17 cellular contexts compared by ENCODE assay signal in genomic region chr4:17490575-17491059, GRCh38. TPM values are rescaled to one million over a fixed set of nuclear protein-coding genes. Genes with fewer than 3 reads are reported as not detected.
DNase-seq lines count a peak whose midpoint lies in the region; ATAC-seq lines count a peak whose summit lies in the region.
"Had no signal": no experiment of that assay in that cellular context is flagged by ENCODE, and none has a peak within 500 bp of the region (broad histone marks: within the 10 kb centered on the region; RNA-seq: fewer than 3 reads in every experiment).

No MANE protein-coding gene starts in this region.

- peaks cover 12% of the 10 kb centered on the region; the same call in 1 of the 2 replicates for H4K20me1 ChIP-seq in BLaER1
- no peaks in the 10 kb centered on the region for H4K20me1 ChIP-seq in GM23248 (ENCODE audit: insufficient read depth)

- H3K4me1 Mint-ChIP-seq in T-helper 17 cell: peaks cover 5% of the 10 kb centered on the region

- H3K9me3 ChIP-seq in BLaER1: no peaks in the 10 kb centered on the region
- H3K9me3 ChIP-seq in T-helper 17 cell (ENCODE audit: control insufficient read depth, low read length, poor library complexity, severe bottlenecking): no peaks in the 10 kb centered on the region
- no peaks in the 10 kb centered on the region for H3K9me3 ChIP-seq in GM23248 (ENCODE audit: low read depth)
- H3K9me3 ChIP-seq: thoracic aorta had no signal

- no peaks in the 10 kb centered on the region for H3K9me2 ChIP-seq in GM23248 (ENCODE audit: insufficient read depth)

- H2BK120ac ChIP-seq in mesendoderm (ENCODE audit: low read depth, low read length): no peak overlapping the region

- no peak overlapping the region for H2BK15ac ChIP-seq in mesendoderm (replicated peaks; ENCODE audit: low read depth)

- no peaks in the 10 kb centered on the region for H3K27me3 Mint-ChIP-seq in T-helper 17 cell
- H3K27me3 Mint-ChIP-seq: T-cell had no signal

- H3K27me3 ChIP-seq in BLaER1 (no peaks in the 10 kb centered on the region), mesendoderm (ENCODE audit: insufficient read depth, low read length, poor library complexity) (no peaks in the 10 kb centered on the region), GM23248 (replicated peaks; ENCODE audit: insufficient read depth) (no peaks in the 10 kb centered on the region)

- no peak overlapping the region for H3K4ac ChIP-seq in mesendoderm (ENCODE audit: low read depth, low read length)

- H3K4me2 ChIP-seq in BLaER1: peak overlapping the region; percentile 59
- no peak overlapping the region for H3K4me2 ChIP-seq in mesendoderm (ENCODE audit: low read length)
- no peak overlapping the region for H3K4me2 ChIP-seq in GM23248 (ENCODE audit: unreplicated experiment)
- H3K4me2 ChIP-seq: PC-9 had no signal

- peak overlapping the region; percentile 16 for H3K27ac Mint-ChIP-seq in T-helper 17 cell
- H3K27ac Mint-ChIP-seq: mesothelial cell of epicardium, T-cell had no signal

- H3F3A ChIP-seq in GM23248 (ENCODE audit: insufficient read depth): no peaks in the 10 kb centered on the region

- H3K9ac ChIP-seq in BLaER1 (0 out of 2 replicates have a peak overlapping the region, but pooled peaks have one; percentile 28), mesendoderm (ENCODE audit: low read length) (no peak overlapping the region), GM23248 (no peak overlapping the region)

- no peak overlapping the region for H3K56ac ChIP-seq in mesendoderm (ENCODE audit: low read length)

- H3K79me1 ChIP-seq in mesendoderm (ENCODE audit: low read length): no peaks in the 10 kb centered on the region

- H3K36me3 ChIP-seq in BLaER1 (peaks cover 95% of the 10 kb centered on the region), mesendoderm (ENCODE audit: control insufficient read depth, insufficient read depth, low read length) (peaks cover 4% of the 10 kb centered on the region), GM23248 (ENCODE audit: low read depth) (peaks cover 8% of the 10 kb centered on the region; the same call in 1 of the 2 replicates)

- no peak overlapping the region for H3K4me3 Mint-ChIP-seq in T-helper 17 cell
- H3K4me3 Mint-ChIP-seq: mesothelial cell of epicardium, T-cell had no signal

- peak; percentile 69 for DNase-seq in Jurkat, Clone E6-1 (ENCODE audit: low read depth, low spot score)
- DNase-seq in T-helper 17 cell: no peak
- peak; percentile 4 for DNase-seq in mesendoderm
- DNase-seq in GM23248: no peak
- DNase-seq in amygdala (lab: John Stamatoyannopoulos, UW): no peak
- DNase-seq in H4 (ENCODE audit: low spot score): no peak
- DNase-seq: activated T-cell treated with anti-CD3 and anti-CD28 coated beads, Interleukin-2, amount 50 U/mL, for 1 hour; cortex of kidney; DND-41; NCI-H226; PC-9; T-cell had no signal

- H3K79me2 ChIP-seq in mesendoderm (ENCODE audit: control insufficient read depth, insufficient read depth, low read length): no peaks in the 10 kb centered on the region
- H3K79me2 ChIP-seq in GM23248 (ENCODE audit: insufficient read depth): no peaks in the 10 kb centered on the region

- in situ Hi-C loops in GM23248 (cut with MboI): no loop called here

- H3K36me3 Mint-ChIP-seq in T-helper 17 cell (ENCODE audit: low read depth): peaks cover 3% of the 10 kb centered on the region

- H2AK5ac ChIP-seq in mesendoderm (ENCODE audit: low read length): no peak overlapping the region

- no peak overlapping the region for H4K8ac ChIP-seq in mesendoderm (ENCODE audit: low read depth, low read length)

- H3K27ac ChIP-seq in BLaER1 (no peak overlapping the region), mesendoderm (ENCODE audit: low read depth, low read length) (no peak overlapping the region), GM23248 (no peak overlapping the region)
- H3K27ac ChIP-seq: PC-9, thoracic aorta had no signal

- peaks cover 29% of the 10 kb centered on the region for H3K4me1 ChIP-seq in BLaER1
- no peaks in the 10 kb centered on the region for H3K4me1 ChIP-seq in mesendoderm (ENCODE audit: control insufficient read depth, low read depth, low read length)
- H3K4me1 ChIP-seq in GM23248 (ENCODE audit: insufficient read depth): peaks cover 11% of the 10 kb centered on the region

- H3K4me3 ChIP-seq in BLaER1 (no peak overlapping the region), mesendoderm (ENCODE audit: low read length) (no peak overlapping the region), GM23248 (no peak overlapping the region)
- no peak overlapping the region for H3K4me3 ChIP-seq in Jurkat, Clone E6-1 (ENCODE audit: low read length)
- H3K4me3 ChIP-seq: PC-9, thoracic aorta had no signal

- no peak overlapping the region for H4K5ac ChIP-seq in mesendoderm (ENCODE audit: low read length)

- no peak overlapping the region for H2BK5ac ChIP-seq in mesendoderm (ENCODE audit: low read length)

- no peak overlapping the region for H3K18ac ChIP-seq in mesendoderm (ENCODE audit: low read length)

- no peak overlapping the region for H2AFZ ChIP-seq in GM23248
- H2AFZ ChIP-seq: PC-9 had no signal

- no peak for ATAC-seq in T-helper 17 cell
- no peak for ATAC-seq in HG02884 (IDR thresholded peaks at IDR 0.05; ENCODE audit: unreplicated experiment)
- ATAC-seq: T-cell had no signal

- H3K23ac ChIP-seq in mesendoderm (ENCODE audit: low read length): no peak overlapping the region

- WGBS in mesendoderm (ENCODE audit: extremely low coverage, insufficient coverage, low lambda C conversion rate): no CpG with 5 or more reads among the region's 6 CpGs
- 92 to 96% methylated on average over 6 of the region's 6 CpGs for WGBS in GM23248 (ENCODE audit: low coverage in 1 of 2, low lambda C conversion rate in 2 of 2, missing lambda C conversion rate in 2 of 2), 2 experiments

RNA-seq across cellular contexts. Expression of gene QDPR, which starts 21.3 kb away (rescaled TPM):
- 60.7 TPM for polyA plus RNA-seq in Jurkat, Clone E6-1 (2012; ENCODE audit: insufficient read depth, insufficient read length)
- total RNA-seq in T-helper 17 cell: 10 to 100 TPM; 14.2 to 20.0 TPM
- polyA plus RNA-seq in mesendoderm (2013, experiment 1 of 2): 26.1 TPM
- 26.6 TPM for polyA plus RNA-seq in mesendoderm (2013, experiment 2 of 2)
- 13.9 and 20.4 TPM in 2 replicates for total RNA-seq in GM23248 (2014; rRNA removed; shearing (Covaris generic))
- polyA plus RNA-seq in GM23248 (2016; fragmentation: Nextera tagmentation; extraction: Ambion mirVana): 40.4 and 40.5 TPM in 2 replicates
- total RNA-seq in H4 (2014; rRNA removed; shearing (Covaris generic)): 25.2 and 25.8 TPM in 2 replicates

RNA-seq across cellular contexts. Expression of gene CLRN2, which starts 24.3 kb away (rescaled TPM):
- polyA plus RNA-seq in Jurkat, Clone E6-1 (2012; ENCODE audit: insufficient read depth, insufficient read length): not detected
- not detected for total RNA-seq in T-helper 17 cell
- polyA plus RNA-seq in mesendoderm (2013, experiment 1 of 2): not detected
- polyA plus RNA-seq in mesendoderm (2013, experiment 2 of 2): not detected
- not detected in 2 replicates for total RNA-seq in GM23248 (2014; rRNA removed; shearing (Covaris generic))
- polyA plus RNA-seq in GM23248 (2016; fragmentation: Nextera tagmentation; extraction: Ambion mirVana): not detected in 2 replicates
- total RNA-seq in H4 (2014; rRNA removed; shearing (Covaris generic)): not detected in 2 replicates
- total RNA-seq: MCF 10A, mesothelial cell of epicardium, PC-9, T-cell, thoracic aorta had no signal

Comparison
In these comparisons a context has a peak if more than half of its experiments do, and no peak if none do; other contexts are left out.
1. DNase-seq: peak in Jurkat, Clone E6-1 (single experiment) and mesendoderm (single experiment); none in T-helper 17 cell (0 of 3), GM23248 (single experiment), amygdala (0 of 56) and H4 (single experiment).